1 cellular context compared by ENCODE assay signal in the genomic region with DNA sequence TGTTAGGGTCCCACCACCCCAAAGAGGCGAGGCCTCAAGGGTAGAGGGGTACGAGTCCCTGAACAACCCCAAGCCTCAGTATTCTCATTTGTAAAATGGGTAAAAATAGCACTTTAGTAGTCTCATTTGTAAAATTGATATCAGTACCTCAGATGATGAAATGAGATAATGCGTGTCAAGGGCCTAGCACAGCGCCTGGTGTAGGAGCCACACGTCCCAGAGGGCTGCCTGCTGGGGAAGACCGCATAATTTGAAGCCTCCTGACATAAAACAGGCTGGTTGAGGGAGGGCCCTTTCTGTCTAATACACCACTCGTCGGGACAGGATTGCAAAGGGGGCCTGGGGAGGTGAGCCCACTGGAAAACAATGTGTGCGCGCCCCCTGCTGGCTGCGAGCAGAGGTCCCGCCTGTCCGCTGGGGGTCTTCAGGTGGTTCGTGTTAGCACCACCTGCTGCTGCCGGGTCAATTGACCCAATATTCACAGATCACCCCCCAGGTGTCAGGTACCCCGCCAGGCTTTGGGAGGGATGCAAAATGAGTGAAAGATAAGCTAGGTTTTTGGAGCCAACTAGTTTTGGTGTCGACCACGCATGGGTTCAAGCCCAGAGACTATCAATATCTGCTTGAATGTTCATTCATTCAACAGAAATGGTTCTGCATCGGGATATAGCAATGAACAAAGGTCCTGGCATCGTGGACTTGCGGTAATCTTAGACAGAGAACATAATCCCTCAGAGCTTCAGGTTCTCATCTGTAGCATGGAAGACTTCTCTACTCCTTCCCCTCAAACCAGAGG.
TF ChIP-seq lines count a peak whose summit lies in the region.

No MANE protein-coding gene starts in this region.

TF ChIP-seq in HepG2, 621 proteins besides CTCF, POLR2A, EP300 and RAD21 (continued from another document and continues in another):
- TF ChIP-seq, protein P1, sequence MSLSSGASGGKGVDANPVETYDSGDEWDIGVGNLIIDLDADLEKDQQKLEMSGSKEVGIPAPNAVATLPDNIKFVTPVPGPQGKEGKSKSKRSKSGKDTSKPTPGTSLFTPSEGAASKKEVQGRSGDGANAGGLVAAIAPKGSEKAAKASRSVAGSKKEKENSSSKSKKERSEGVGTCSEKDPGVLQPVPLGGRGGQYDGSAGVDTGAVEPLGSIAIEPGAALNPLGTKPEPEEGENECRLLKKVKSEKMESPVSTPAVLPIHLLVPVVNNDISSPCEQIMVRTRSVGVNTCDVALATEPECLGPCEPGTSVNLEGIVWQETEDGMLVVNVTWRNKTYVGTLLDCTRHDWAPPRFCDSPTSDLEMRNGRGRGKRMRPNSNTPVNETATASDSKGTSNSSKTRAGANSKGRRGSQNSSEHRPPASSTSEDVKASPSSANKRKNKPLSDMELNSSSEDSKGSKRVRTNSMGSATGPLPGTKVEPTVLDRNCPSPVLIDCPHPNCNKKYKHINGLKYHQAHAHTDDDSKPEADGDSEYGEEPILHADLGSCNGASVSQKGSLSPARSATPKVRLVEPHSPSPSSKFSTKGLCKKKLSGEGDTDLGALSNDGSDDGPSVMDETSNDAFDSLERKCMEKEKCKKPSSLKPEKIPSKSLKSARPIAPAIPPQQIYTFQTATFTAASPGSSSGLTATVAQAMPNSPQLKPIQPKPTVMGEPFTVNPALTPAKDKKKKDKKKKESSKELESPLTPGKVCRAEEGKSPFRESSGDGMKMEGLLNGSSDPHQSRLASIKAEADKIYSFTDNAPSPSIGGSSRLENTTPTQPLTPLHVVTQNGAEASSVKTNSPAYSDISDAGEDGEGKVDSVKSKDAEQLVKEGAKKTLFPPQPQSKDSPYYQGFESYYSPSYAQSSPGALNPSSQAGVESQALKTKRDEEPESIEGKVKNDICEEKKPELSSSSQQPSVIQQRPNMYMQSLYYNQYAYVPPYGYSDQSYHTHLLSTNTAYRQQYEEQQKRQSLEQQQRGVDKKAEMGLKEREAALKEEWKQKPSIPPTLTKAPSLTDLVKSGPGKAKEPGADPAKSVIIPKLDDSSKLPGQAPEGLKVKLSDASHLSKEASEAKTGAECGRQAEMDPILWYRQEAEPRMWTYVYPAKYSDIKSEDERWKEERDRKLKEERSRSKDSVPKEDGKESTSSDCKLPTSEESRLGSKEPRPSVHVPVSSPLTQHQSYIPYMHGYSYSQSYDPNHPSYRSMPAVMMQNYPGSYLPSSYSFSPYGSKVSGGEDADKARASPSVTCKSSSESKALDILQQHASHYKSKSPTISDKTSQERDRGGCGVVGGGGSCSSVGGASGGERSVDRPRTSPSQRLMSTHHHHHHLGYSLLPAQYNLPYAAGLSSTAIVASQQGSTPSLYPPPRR (CRISPR knock-in tag; IDR thresholded peaks at IDR 0.05; ENCODE audit: borderline replicate concordance): no peak
- no peak for TF ChIP-seq MLLT10 (CRISPR knock-in tag; IDR thresholded peaks at IDR 0.05)
- TF ChIP-seq, protein P2, sequence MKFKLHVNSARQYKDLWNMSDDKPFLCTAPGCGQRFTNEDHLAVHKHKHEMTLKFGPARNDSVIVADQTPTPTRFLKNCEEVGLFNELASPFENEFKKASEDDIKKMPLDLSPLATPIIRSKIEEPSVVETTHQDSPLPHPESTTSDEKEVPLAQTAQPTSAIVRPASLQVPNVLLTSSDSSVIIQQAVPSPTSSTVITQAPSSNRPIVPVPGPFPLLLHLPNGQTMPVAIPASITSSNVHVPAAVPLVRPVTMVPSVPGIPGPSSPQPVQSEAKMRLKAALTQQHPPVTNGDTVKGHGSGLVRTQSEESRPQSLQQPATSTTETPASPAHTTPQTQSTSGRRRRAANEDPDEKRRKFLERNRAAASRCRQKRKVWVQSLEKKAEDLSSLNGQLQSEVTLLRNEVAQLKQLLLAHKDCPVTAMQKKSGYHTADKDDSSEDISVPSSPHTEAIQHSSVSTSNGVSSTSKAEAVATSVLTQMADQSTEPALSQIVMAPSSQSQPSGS (CRISPR knock-in tag; IDR thresholded peaks at IDR 0.05): 0 out of 2 replicates have a peak, but pooled peaks have one; percentile 36
- TF ChIP-seq ZNF589 (CRISPR knock-in tag; conservative IDR thresholded peaks at IDR 0.05): 0 out of 2 replicates have a peak, but pooled peaks have one; percentile 42
- TF ChIP-seq, protein P3, sequence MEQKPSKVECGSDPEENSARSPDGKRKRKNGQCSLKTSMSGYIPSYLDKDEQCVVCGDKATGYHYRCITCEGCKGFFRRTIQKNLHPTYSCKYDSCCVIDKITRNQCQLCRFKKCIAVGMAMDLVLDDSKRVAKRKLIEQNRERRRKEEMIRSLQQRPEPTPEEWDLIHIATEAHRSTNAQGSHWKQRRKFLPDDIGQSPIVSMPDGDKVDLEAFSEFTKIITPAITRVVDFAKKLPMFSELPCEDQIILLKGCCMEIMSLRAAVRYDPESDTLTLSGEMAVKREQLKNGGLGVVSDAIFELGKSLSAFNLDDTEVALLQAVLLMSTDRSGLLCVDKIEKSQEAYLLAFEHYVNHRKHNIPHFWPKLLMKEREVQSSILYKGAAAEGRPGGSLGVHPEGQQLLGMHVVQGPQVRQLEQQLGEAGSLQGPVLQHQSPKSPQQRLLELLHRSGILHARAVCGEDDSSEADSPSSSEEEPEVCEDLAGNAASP (CRISPR knock-in tag; IDR thresholded peaks at IDR 0.05; ENCODE audit: borderline replicate concordance): peak; percentile 26; the same call in 1 of the 2 replicates
- TF ChIP-seq SMC3 (IDR thresholded peaks at IDR 0.05; ENCODE audit: low read length): peak; percentile 87
- 0 out of 2 replicates have a peak, but pooled peaks have one; percentile 44 for TF ChIP-seq ZNF124 (CRISPR knock-in tag; IDR thresholded peaks at IDR 0.05)
- TF ChIP-seq GPN1 (CRISPR knock-in tag; IDR thresholded peaks at IDR 0.05; ENCODE audit: borderline replicate concordance): no peak
- TF ChIP-seq TAF15 (IDR thresholded peaks at IDR 0.05; ENCODE audit: low read depth, low read length, poor library complexity, severe bottlenecking): no peak
- no peak for TF ChIP-seq ZNF430 (CRISPR knock-in tag; IDR thresholded peaks at IDR 0.05)
- TF ChIP-seq, protein P4, sequence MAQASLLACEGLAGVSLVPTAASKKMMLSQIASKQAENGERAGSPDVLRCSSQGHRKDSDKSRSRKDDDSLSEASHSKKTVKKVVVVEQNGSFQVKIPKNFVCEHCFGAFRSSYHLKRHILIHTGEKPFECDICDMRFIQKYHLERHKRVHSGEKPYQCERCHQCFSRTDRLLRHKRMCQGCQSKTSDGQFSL (CRISPR knock-in tag; IDR thresholded peaks at IDR 0.05): peak; percentile 67; the same call in 1 of the 2 replicates
- 0 out of 2 replicates have a peak, but pooled peaks have one; percentile 47 for TF ChIP-seq ZNF205 (CRISPR knock-in tag; IDR thresholded peaks at IDR 0.05)
- peak; percentile 47 for TF ChIP-seq TBL1XR1 (IDR thresholded peaks at IDR 0.05; ENCODE audit: borderline replicate concordance, low read length, partially characterized antibody)
- peak; percentile 44 for TF ChIP-seq JARID2 (CRISPR knock-in tag; IDR thresholded peaks at IDR 0.05; ENCODE audit: insufficient replicate concordance)
- TF ChIP-seq LBX2 (CRISPR knock-in tag; IDR thresholded peaks at IDR 0.05; ENCODE audit: borderline replicate concordance): no peak
- no peak for TF ChIP-seq DBP (CRISPR knock-in tag; IDR thresholded peaks at IDR 0.05; ENCODE audit: not compliant biosample characterization)
- peak; percentile 76; the same call in 1 of the 2 replicates for TF ChIP-seq ZNF580 (CRISPR knock-in tag; IDR thresholded peaks at IDR 0.05; ENCODE audit: borderline replicate concordance, low read depth)
- TF ChIP-seq, protein P5, sequence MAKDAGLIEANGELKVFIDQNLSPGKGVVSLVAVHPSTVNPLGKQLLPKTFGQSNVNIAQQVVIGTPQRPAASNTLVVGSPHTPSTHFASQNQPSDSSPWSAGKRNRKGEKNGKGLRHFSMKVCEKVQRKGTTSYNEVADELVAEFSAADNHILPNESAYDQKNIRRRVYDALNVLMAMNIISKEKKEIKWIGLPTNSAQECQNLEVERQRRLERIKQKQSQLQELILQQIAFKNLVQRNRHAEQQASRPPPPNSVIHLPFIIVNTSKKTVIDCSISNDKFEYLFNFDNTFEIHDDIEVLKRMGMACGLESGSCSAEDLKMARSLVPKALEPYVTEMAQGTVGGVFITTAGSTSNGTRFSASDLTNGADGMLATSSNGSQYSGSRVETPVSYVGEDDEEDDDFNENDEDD (CRISPR knock-in tag; IDR thresholded peaks at IDR 0.05; ENCODE audit: borderline replicate concordance): no peak
- no peak for TF ChIP-seq DR1 (CRISPR knock-in tag; IDR thresholded peaks at IDR 0.05)
- TF ChIP-seq HIVEP1 (CRISPR knock-in tag; IDR thresholded peaks at IDR 0.05): no peak
- peak; percentile 70; the same call in 1 of the 2 replicates for TF ChIP-seq ZBED4 (CRISPR knock-in tag; IDR thresholded peaks at IDR 0.05; ENCODE audit: borderline replicate concordance)
- TF ChIP-seq ZC3H13 (CRISPR knock-in tag; IDR thresholded peaks at IDR 0.05): no peak
- TF ChIP-seq, protein P6, sequence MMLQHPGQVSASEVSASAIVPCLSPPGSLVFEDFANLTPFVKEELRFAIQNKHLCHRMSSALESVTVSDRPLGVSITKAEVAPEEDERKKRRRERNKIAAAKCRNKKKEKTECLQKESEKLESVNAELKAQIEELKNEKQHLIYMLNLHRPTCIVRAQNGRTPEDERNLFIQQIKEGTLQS (CRISPR knock-in tag; IDR thresholded peaks at IDR 0.05): no peak
- no peak for TF ChIP-seq ZFP90 (CRISPR knock-in tag; IDR thresholded peaks at IDR 0.05; ENCODE audit: borderline replicate concordance)
- TF ChIP-seq, protein P7, sequence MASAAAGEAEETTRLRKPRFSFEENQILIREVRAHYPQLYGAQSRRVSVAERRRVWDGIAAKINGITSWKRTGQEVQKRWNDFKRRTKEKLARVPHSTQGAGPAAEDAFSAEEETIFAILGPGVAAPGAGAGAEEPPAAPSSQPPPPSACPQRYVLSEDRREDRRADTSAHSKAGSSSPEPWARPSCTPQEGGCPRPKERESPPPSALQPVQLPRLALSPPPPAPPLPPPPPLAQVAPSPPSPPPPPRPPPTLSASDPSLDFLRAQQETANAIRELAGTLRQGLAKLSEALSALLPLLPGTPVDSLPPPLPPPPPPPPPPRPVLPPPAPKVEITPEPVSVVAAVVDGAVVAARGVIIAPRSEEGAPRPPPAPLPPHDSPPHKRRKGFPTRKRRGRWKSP (CRISPR knock-in tag; IDR thresholded peaks at IDR 0.05): no peak
- 0 out of 2 replicates have a peak, but pooled peaks have one; percentile 42 for TF ChIP-seq ZSCAN9 (CRISPR knock-in tag; IDR thresholded peaks at IDR 0.05; ENCODE audit: borderline replicate concordance)
- 0 out of 2 replicates have a peak, but pooled peaks have one; percentile 9 for TF ChIP-seq MED13 (CRISPR knock-in tag; IDR thresholded peaks at IDR 0.05)
- TF ChIP-seq SOX6 (IDR thresholded peaks at IDR 0.05): no peak
- peak; percentile 38; the same call in 1 of the 2 replicates for TF ChIP-seq SOX6 (CRISPR knock-in tag; IDR thresholded peaks at IDR 0.05)
- 0 out of 2 replicates have a peak, but pooled peaks have one; percentile 16 for TF ChIP-seq HMG20A (CRISPR knock-in tag; IDR thresholded peaks at IDR 0.05; ENCODE audit: borderline replicate concordance)
- TF ChIP-seq XRCC5 (optimal IDR thresholded peaks at IDR 0.05; ENCODE audit: low read length): peak; percentile 74
- no peak for TF ChIP-seq GZF1 (CRISPR knock-in tag; IDR thresholded peaks at IDR 0.05)
- 0 out of 2 replicates have a peak, but pooled peaks have one; percentile 29 for TF ChIP-seq SNAI1 (CRISPR knock-in tag; IDR thresholded peaks at IDR 0.05; ENCODE audit: borderline replicate concordance)
